ENCODE assay signal across 15 cellular contexts in genomic region chr9:130869250-130869649, GRCh38. TPM values are rescaled to one million over a fixed set of nuclear protein-coding genes. Genes with fewer than 3 reads are reported as not detected.
DNase-seq lines count a peak whose midpoint lies in the region; ATAC-seq, FAIRE-seq and TF ChIP-seq lines count a peak whose summit lies in the region.
"Had no signal": no experiment of that assay in that cellular context is flagged by ENCODE, and none has a peak within 500 bp of the region (broad histone marks: within the 10 kb centered on the region; RNA-seq: fewer than 3 reads in every experiment).

No MANE protein-coding gene starts in this region.

- intact Hi-C loops in psoas muscle (cut with DNase I), result loop anchor here in 1 of 2 donors (5.0 kb wide), 1 partner anchor 73 kb away; no protein-coding TSS in a partner anchor

- H3K27ac ChIP-seq in Peyer's patch, result no peak overlapping the region
- no peak overlapping the region for H3K27ac ChIP-seq in psoas muscle
- H3K27ac ChIP-seq: neural progenitor cell, SJCRH30 had no signal

- H3K4me3 ChIP-seq in Peyer's patch (no peak overlapping the region), fibroblast of pulmonary artery (replicated peaks; ENCODE audit: low read depth, low read length) (no peak overlapping the region), psoas muscle (no peak overlapping the region)
- H3K4me3 ChIP-seq: neural progenitor cell, SJCRH30 had no signal

- no peak for ATAC-seq in psoas muscle
- ATAC-seq: effector memory CD8-positive, alpha-beta T cell had no signal

- H3K4me1 ChIP-seq in Peyer's patch, result peaks cover 0 to 33% (median 3%) of the 10 kb centered on the region in 4 donors
- peaks cover 42% of the 10 kb centered on the region for H3K4me1 ChIP-seq in psoas muscle

- TF ChIP-seq CTCF in Peyer's patch (IDR thresholded peaks at IDR 0.05), result no peak
- no peak for TF ChIP-seq CTCF in fibroblast of pulmonary artery (IDR thresholded peaks at IDR 0.05; ENCODE audit: low read length, missing control alignments)
- no peak for TF ChIP-seq CTCF in psoas muscle (IDR thresholded peaks at IDR 0.05)

- TF ChIP-seq POLR2A in Peyer's patch (IDR thresholded peaks at IDR 0.05), result no peak
- no peak for TF ChIP-seq POLR2A in GM12892 (IDR thresholded peaks at IDR 0.05; ENCODE audit: low read depth, low read length)

- no peaks in the 10 kb centered on the region for H3K27me3 ChIP-seq in Peyer's patch
- H3K27me3 ChIP-seq in psoas muscle (ENCODE audit: insufficient read depth in 3 of 3, low read length in 2 of 3), result no peaks in the 10 kb centered on the region
- H3K27me3 ChIP-seq: neural progenitor cell, SJCRH30 had no signal

- no peak for FAIRE-seq in GM12892 (lab: Jason Lieb, UNC)

- DNase-seq in DMS153 treated with DMSO at 0.1 percent for 48 hours (lab: John Stamatoyannopoulos, UW; ENCODE audit: unreplicated experiment), result peak; percentile 2
- DNase-seq in DMS153 (lab: John Stamatoyannopoulos, UW), result no peak
- DNase-seq in Peyer's patch, result peak in 2 of 3 donors; percentile 76
- DNase-seq in fibroblast of pulmonary artery (ENCODE audit: low read depth), result peak; percentile 84
- DNase-seq in psoas muscle, result peak; percentile 65 to 70
- DNase-seq in NCI-H187 (lab: John Stamatoyannopoulos, UW), result no peak
- no peak for DNase-seq in GM12892 (ENCODE audit: insufficient read length)
- no peak for DNase-seq in amniotic stem cell (lab: John Stamatoyannopoulos, UW)
- DNase-seq: 8988T; effector memory CD8-positive, alpha-beta T cell; NCI-H510A treated with DMSO at 0.1 percent for 48 hours had no signal

- H3K36me3 ChIP-seq in Peyer's patch, result peaks cover 0 to 31% (median 0%) of the 10 kb centered on the region in 3 donors
- peaks cover 5 to 53% of the 10 kb centered on the region in 2 donors for H3K36me3 ChIP-seq in psoas muscle (ENCODE audit: insufficient read depth in 1 of 2, low read depth in 1 of 2)
- H3K36me3 ChIP-seq: neural progenitor cell had no signal

- H3K9me3 ChIP-seq in Peyer's patch (no peaks in the 10 kb centered on the region), psoas muscle (no peaks in the 10 kb centered on the region)
- H3K9me3 ChIP-seq: SJCRH30 had no signal

- 70 to 82% (median 80%) methylated on average over 8 of the region's 8 CpGs for WGBS in psoas muscle, 3 donors

RNA-seq across cellular contexts. Expression of gene QRFP, which starts 27.4 kb away (rescaled TPM):
- total RNA-seq in Peyer's patch, result not detected
- not detected for total RNA-seq in psoas muscle
- polyA plus RNA-seq in psoas muscle, result under 1 TPM in 2 of 3 donors, not detected in 1; 0.01 to 0.03 TPM
- polyA plus RNA-seq in GM12892 (2012; ENCODE audit: missing spikeins), result 0.21 TPM
- total RNA-seq: lower leg skin, SJCRH30, temporal lobe had no signal

RNA-seq across cellular contexts. Expression of gene ABL1, which starts 34.2 kb away (rescaled TPM):
- total RNA-seq in Peyer's patch (10 to 100 TPM; 43.6 to 85.8 (median 67.4) TPM), psoas muscle (10 to 100 TPM; 30.6 to 41.0 (median 34.5) TPM)
- 10 to 100 TPM; 15.5 to 31.2 (median 26.4) TPM for polyA plus RNA-seq in psoas muscle
- polyA plus RNA-seq in GM12892 (2012; ENCODE audit: missing spikeins), result 14.7 TPM

Comparison
In these comparisons a context has a peak if more than half of its experiments do, and no peak if none do; other contexts are left out.
1. DNase-seq: peak in DMS153 treated with DMSO at 0.1 percent for 48 hours (single experiment), Peyer's patch (2 of 3), fibroblast of pulmonary artery (single experiment) and psoas muscle (2 of 2); none in DMS153 (single experiment), NCI-H187 (0 of 2), GM12892 (single experiment) and amniotic stem cell (single experiment).